In genomic region chr4:2220016-2220620, GRCh38 we compare ENCODE assay signal across 8 cellular contexts. TPM values are rescaled to one million over a fixed set of nuclear protein-coding genes. Genes with fewer than 3 reads are reported as not detected.
DNase-seq lines count a peak whose midpoint lies in the region; ATAC-seq and TF ChIP-seq lines count a peak whose summit lies in the region.

No MANE protein-coding gene starts in this region.

- no peak overlapping the region for H3K9ac ChIP-seq in iPS-18a (ENCODE audit: low read length)

- H3K4me3 ChIP-seq in body of pancreas = no peak overlapping the region
- H3K4me3 ChIP-seq in iPS-18a (ENCODE audit: low read length) = peak overlapping the region; percentile 10
- H3K4me3 ChIP-seq in spleen = no peak overlapping the region

- WGBS in body of pancreas, 2 donors = 10 to 13% methylated on average over 10 of the region's 10 CpGs
- WGBS in spleen, 5 donors = 9 to 16% (median 15%) methylated on average over 10 of the region's 10 CpGs

- H3K27ac ChIP-seq in body of pancreas (no peak overlapping the region), iPS-18a (ENCODE audit: low read length) (no peak overlapping the region), spleen (no peak overlapping the region)

- peak; percentile 66 to 75 for DNase-seq in AML-193 (lab: John Stamatoyannopoulos, UW)
- peak; percentile 47 to 64 for DNase-seq in NCI-H187 (lab: John Stamatoyannopoulos, UW)
- peak; percentile 62 for DNase-seq in UCSD-AML1 (lab: John Stamatoyannopoulos, UW; ENCODE audit: unreplicated experiment)
- peak; percentile 78 to 83 (median 82) for DNase-seq in body of pancreas
- peak; percentile 89 for DNase-seq in spleen

- TF ChIP-seq CTCF in body of pancreas (IDR thresholded peaks at IDR 0.05) (peak; percentile 47 to 90 (median 80)), spleen (IDR thresholded peaks at IDR 0.05 in 8 of 11, conservative IDR thresholded peaks at IDR 0.05 in 3 of 11) (peak; percentile 65 to 89 (median 82))

- H3K4me1 ChIP-seq in body of pancreas = peaks cover 13% of the 10 kb centered on the region
- H3K4me1 ChIP-seq in iPS-18a (ENCODE audit: control insufficient read depth, low read depth, low read length) = peaks cover 39% of the 10 kb centered on the region
- peaks cover 0 to 9% (median 3%) of the 10 kb centered on the region in 6 donors for H3K4me1 ChIP-seq in spleen

- no peaks in the 10 kb centered on the region for H3K36me3 ChIP-seq in body of pancreas (replicated peaks in 1 of 2; ENCODE audit: insufficient read depth in 1 of 2, low read depth in 2 of 2)
- H3K36me3 ChIP-seq in iPS-18a (ENCODE audit: control insufficient read depth, low read depth, low read length) = no peaks in the 10 kb centered on the region
- peaks cover 0 to 37% (median 5%) of the 10 kb centered on the region in 6 donors for H3K36me3 ChIP-seq in spleen

- H3K9me3 ChIP-seq in body of pancreas (no peaks in the 10 kb centered on the region), iPS-18a (ENCODE audit: control insufficient read depth, low read depth, low read length) (no peaks in the 10 kb centered on the region), spleen (no peaks in the 10 kb centered on the region)

- ATAC-seq in GM19351 (IDR thresholded peaks at IDR 0.05; ENCODE audit: unreplicated experiment) (peak; percentile 68), body of pancreas (peak; percentile 85), HG02678 (IDR thresholded peaks at IDR 0.05; ENCODE audit: unreplicated experiment) (no peak)

- intact Hi-C loops in body of pancreas (cut with DNase I) = no loop called here
- intact Hi-C loops in spleen (cut with DNase I; ENCODE audit: low total_unique reads) = loop anchor here (5.0 kb wide), 1 partner anchor 222 kb away; no protein-coding TSS in a partner anchor

- no peak for TF ChIP-seq POLR2A in body of pancreas (IDR thresholded peaks at IDR 0.05)
- TF ChIP-seq POLR2A in spleen (IDR thresholded peaks at IDR 0.05) = no peak

- no peaks in the 10 kb centered on the region for H3K27me3 ChIP-seq in body of pancreas
- no peaks in the 10 kb centered on the region for H3K27me3 ChIP-seq in iPS-18a (ENCODE audit: control insufficient read depth, insufficient read depth, low read length)
- H3K27me3 ChIP-seq in spleen (replicated peaks in 1 of 7) = no peaks in the 10 kb centered on the region

RNA-seq across cellular contexts. Expression of gene HAUS3, which starts 21.8 kb away (rescaled TPM):
- total RNA-seq in body of pancreas (10 to 100 TPM in 1 of 2 donors, 1 to 10 TPM in 1; 7.3 to 11.9 TPM), spleen (10 to 100 TPM; 16.2 to 22.4 (median 19.2) TPM)
- 10 to 100 TPM; 10.3 to 15.0 (median 13.0) TPM for polyA plus RNA-seq in spleen

RNA-seq across cellular contexts. Expression of gene POLN, which starts 21.8 kb away (rescaled TPM):
- total RNA-seq in body of pancreas = 1 to 10 TPM; 4.9 to 5.9 TPM
- 1 to 10 TPM; 1.9 to 3.5 (median 2.9) TPM for total RNA-seq in spleen
- 1 to 10 TPM; 1.2 to 1.5 (median 1.5) TPM for polyA plus RNA-seq in spleen

RNA-seq across cellular contexts. Expression of gene MXD4, which starts 41.8 kb away (rescaled TPM):
- total RNA-seq in body of pancreas = 10 to 100 TPM; 40.7 to 45.5 TPM
- 100 to 1,000 TPM in 5 of 7 donors, 10 to 100 TPM in 2; 51.8 to 128 (median 112) TPM for total RNA-seq in spleen
- 100 to 1,000 TPM in 1 of 3 donors, 10 to 100 TPM in 2; 36.0 to 103 (median 38.4) TPM for polyA plus RNA-seq in spleen
